ENCODE assay signal across 18 cellular contexts in the genomic region with DNA sequence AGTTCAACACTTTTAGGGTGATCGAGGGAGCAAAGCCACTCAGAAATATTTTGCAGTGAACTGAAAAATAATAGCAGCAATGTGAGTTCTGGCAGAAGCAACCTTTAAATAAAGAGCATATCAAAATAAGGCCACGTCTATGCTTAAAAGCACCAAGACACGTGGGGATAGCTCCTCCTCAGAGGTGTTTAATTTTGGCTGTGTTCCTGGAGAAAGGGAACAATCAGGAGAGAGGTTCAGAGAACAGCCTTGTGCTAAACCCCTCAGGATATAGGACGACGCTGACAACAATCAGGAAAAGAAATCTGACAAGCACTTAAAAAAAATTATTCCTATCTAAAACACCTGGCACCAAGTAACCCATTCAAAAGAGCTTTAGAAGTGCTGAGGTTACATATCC.
DNase-seq lines count a peak whose midpoint lies in the region; TF ChIP-seq lines count a peak whose summit lies in the region.
"Had no signal": no experiment of that assay in that cellular context is flagged by ENCODE, and none has a peak within 500 bp of the region (broad histone marks: within the 10 kb centered on the region; RNA-seq: fewer than 3 reads in every experiment).

No MANE protein-coding gene starts in this region.

- H3K9ac ChIP-seq in neural progenitor cell = no peak overlapping the region
- H3K9ac ChIP-seq: BLaER1 had no signal

- no peak overlapping the region for H2AFZ ChIP-seq in neural progenitor cell (replicated peaks)

- no peak overlapping the region for H3K27ac Mint-ChIP-seq in neural progenitor cell
- no peak overlapping the region for H3K27ac Mint-ChIP-seq in activated CD4-positive, alpha-beta memory T cell treated with anti-CD3 and anti-CD28 coated beads, Interleukin-2, amount 10 ng/mL, durations not matched to agents 7 days and 5 days
- H3K27ac Mint-ChIP-seq: CD14-positive monocyte; CD4-positive, alpha-beta memory T cell; H9 had no signal

- H3K4me3 ChIP-seq in neural progenitor cell = no peak overlapping the region
- H3K4me3 ChIP-seq: A549, BLaER1 had no signal

- CTCF ChIA-PET in activated CD4-positive, alpha-beta memory T cell treated with anti-CD3 and anti-CD28 coated beads, Interleukin-2, amount 10 ng/mL, durations not matched to agents 7 days and 5 days (lab: Charles Lee) = no interaction called here

- H3K4me2 ChIP-seq in neural progenitor cell = peak overlapping the region; percentile 35
- H3K4me2 ChIP-seq: A549, BLaER1 had no signal

- peaks cover 8% of the 10 kb centered on the region for H3K4me1 Mint-ChIP-seq in neural progenitor cell
- no peaks in the 10 kb centered on the region for H3K4me1 Mint-ChIP-seq in activated CD4-positive, alpha-beta memory T cell treated with anti-CD3 and anti-CD28 coated beads, Interleukin-2, amount 10 ng/mL, durations not matched to agents 7 days and 5 days
- H3K4me1 Mint-ChIP-seq: CD14-positive monocyte; CD4-positive, alpha-beta memory T cell had no signal

- H3K36me3 Mint-ChIP-seq in neural progenitor cell = no peaks in the 10 kb centered on the region
- no peaks in the 10 kb centered on the region for H3K36me3 Mint-ChIP-seq in activated CD4-positive, alpha-beta memory T cell treated with anti-CD3 and anti-CD28 coated beads, Interleukin-2, amount 10 ng/mL, durations not matched to agents 7 days and 5 days (ENCODE audit: low read depth)
- H3K36me3 Mint-ChIP-seq: CD14-positive monocyte; CD4-positive, alpha-beta memory T cell had no signal

- DNase-seq in NCI-H146 (lab: John Stamatoyannopoulos, UW) (peak; percentile 21), NCI-H146 treated with DMSO at 0.1 percent for 48 hours (lab: John Stamatoyannopoulos, UW; ENCODE audit: unreplicated experiment) (no peak), NCI-H128 (lab: John Stamatoyannopoulos, UW; ENCODE audit: unreplicated experiment) (peak; percentile 4), caudate nucleus (lab: John Stamatoyannopoulos, UW) (peak in 10 of 61 donors; percentile 6 to 83 (median 16)), neural progenitor cell (ENCODE audit: low spot score) (no peak), T1000 (lab: John Stamatoyannopoulos, UW) (no peak), cardiac septum (ENCODE audit: low spot score) (no peak)
- no peak for DNase-seq in activated CD4-positive, alpha-beta memory T cell treated with anti-CD3 and anti-CD28 coated beads, Interleukin-2, amount 10 ng/mL, durations not matched to agents 7 days and 5 days
- DNase-seq: AML-193; CD4-positive, alpha-beta memory T cell; DMS153; DMS79; GF-D8; H9 had no signal

- no peaks in the 10 kb centered on the region for H3K9me3 ChIP-seq in neural progenitor cell (ENCODE audit: low read depth)
- H3K9me3 ChIP-seq: A549, BLaER1 had no signal

- no peaks in the 10 kb centered on the region for H3F3A ChIP-seq in neural progenitor cell (ENCODE audit: low read depth)

- H3K79me2 ChIP-seq in neural progenitor cell (ENCODE audit: low read depth) = no peaks in the 10 kb centered on the region

- H3K27me3 Mint-ChIP-seq in neural progenitor cell (ENCODE audit: insufficient read depth, low read depth) = peaks cover 2% of the 10 kb centered on the region
- no peaks in the 10 kb centered on the region for H3K27me3 Mint-ChIP-seq in activated CD4-positive, alpha-beta memory T cell treated with anti-CD3 and anti-CD28 coated beads, Interleukin-2, amount 10 ng/mL, durations not matched to agents 7 days and 5 days

- H4K20me1 ChIP-seq in neural progenitor cell (ENCODE audit: low read depth) = no peaks in the 10 kb centered on the region
- H4K20me1 ChIP-seq: BLaER1 had no signal

- H3K27ac ChIP-seq in caudate nucleus (ENCODE audit: low read depth, low read length) = peak overlapping the region; percentile 70
- H3K27ac ChIP-seq in neural progenitor cell = no peak overlapping the region
- H3K27ac ChIP-seq: 22Rv1, A549, BLaER1 had no signal

- TF ChIP-seq CTCF in neural progenitor cell (IDR thresholded peaks at IDR 0.05) = no peak

- H3K9me3 Mint-ChIP-seq in neural progenitor cell = no peaks in the 10 kb centered on the region
- H3K9me3 Mint-ChIP-seq in activated CD4-positive, alpha-beta memory T cell treated with anti-CD3 and anti-CD28 coated beads, Interleukin-2, amount 10 ng/mL, durations not matched to agents 7 days and 5 days = no peaks in the 10 kb centered on the region
- H3K9me3 Mint-ChIP-seq: H9 had no signal

- H3K4me3 Mint-ChIP-seq in neural progenitor cell = no peak overlapping the region
- H3K4me3 Mint-ChIP-seq in activated CD4-positive, alpha-beta memory T cell treated with anti-CD3 and anti-CD28 coated beads, Interleukin-2, amount 10 ng/mL, durations not matched to agents 7 days and 5 days = no peak overlapping the region
- H3K4me3 Mint-ChIP-seq: CD14-positive monocyte; CD4-positive, alpha-beta memory T cell; H9 had no signal

- POLR2A ChIA-PET in activated CD4-positive, alpha-beta memory T cell treated with anti-CD3 and anti-CD28 coated beads, Interleukin-2, amount 10 ng/mL, durations not matched to agents 7 days and 5 days (lab: Charles Lee) = no interaction called here

- intact Hi-C loops in cardiac septum (cut with DNase I) = no loop called here

- peaks cover 13% of the 10 kb centered on the region for H3K4me1 ChIP-seq in neural progenitor cell
- H3K4me1 ChIP-seq: A549, BLaER1 had no signal

- H3K36me3 ChIP-seq in neural progenitor cell = no peaks in the 10 kb centered on the region
- H3K36me3 ChIP-seq: BLaER1 had no signal

- H3K27me3 ChIP-seq in neural progenitor cell = no peaks in the 10 kb centered on the region
- H3K27me3 ChIP-seq: BLaER1 had no signal

Comparison
In these comparisons a context has a peak if more than half of its experiments do, and no peak if none do; other contexts are left out.
1. DNase-seq: peak in NCI-H146 (single experiment) and NCI-H128 (single experiment); none in NCI-H146 treated with DMSO at 0.1 percent for 48 hours (single experiment), neural progenitor cell (single experiment), activated CD4-positive, alpha-beta memory T cell treated with anti-CD3 and anti-CD28 coated beads, Interleukin-2, amount 10 ng/mL, durations not matched to agents 7 days and 5 days (single experiment), T1000 (single experiment) and cardiac septum (single experiment).